ENCODE assay signal across 25 cellular contexts in the genomic region with DNA sequence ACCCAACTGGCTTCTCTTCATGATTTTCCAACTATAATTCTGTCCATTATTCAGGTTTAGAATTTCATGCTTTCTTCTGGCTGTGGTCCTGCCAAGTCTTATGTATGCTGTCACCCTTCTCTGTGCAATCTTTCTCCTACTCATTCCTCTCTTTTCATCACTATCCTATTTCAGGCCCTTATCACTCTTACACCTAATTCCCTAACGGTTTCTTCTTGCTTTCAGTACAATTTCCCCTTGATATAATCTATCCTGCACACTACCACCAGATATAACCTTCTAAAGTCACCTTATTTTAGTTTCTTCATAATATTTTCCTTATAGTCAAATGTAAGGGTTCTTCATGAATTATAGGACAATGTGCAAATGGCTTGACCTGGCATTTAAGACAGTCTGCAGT.
DNase-seq lines count a peak whose midpoint lies in the region; ATAC-seq and TF ChIP-seq lines count a peak whose summit lies in the region.
"Had no signal": no experiment of that assay in that cellular context is flagged by ENCODE, and none has a peak within 500 bp of the region (broad histone marks: within the 10 kb centered on the region; RNA-seq: fewer than 3 reads in every experiment).

No MANE protein-coding gene starts in this region.

- no peak for ATAC-seq in activated CD4-positive, alpha-beta T cell treated with anti-CD3 and anti-CD28 coated beads for 36 hours
- ATAC-seq in psoas muscle, result peak in 2 of 4 donors; percentile 23 to 35
- ATAC-seq: PC-3 had no signal

- no TSS peak for BruUV-seq in Caco-2 (replicated peaks; lab: Mats Ljungman, UMichigan)

- TF ChIP-seq CTCF in Caco-2 (IDR thresholded peaks at IDR 0.05; ENCODE audit: insufficient read depth in 1 of 2, low read depth in 1 of 2, low read length in 1 of 2, severe bottlenecking in 1 of 2, unreplicated experiment in 1 of 2) (no peak), psoas muscle (IDR thresholded peaks at IDR 0.05) (no peak), glutamatergic neuron (IDR thresholded peaks at IDR 0.05; ENCODE audit: partially characterized antibody, unreplicated experiment) (no peak), esophagus muscularis mucosa (IDR thresholded peaks at IDR 0.05) (no peak)

- no peaks in the 10 kb centered on the region for H3K27me3 ChIP-seq in Caco-2 (replicated peaks; ENCODE audit: control insufficient read depth, insufficient read depth, low read length)
- no peaks in the 10 kb centered on the region for H3K27me3 ChIP-seq in psoas muscle (ENCODE audit: insufficient read depth in 3 of 3, low read length in 2 of 3)
- no peaks in the 10 kb centered on the region for H3K27me3 ChIP-seq in esophagus muscularis mucosa
- H3K27me3 ChIP-seq: BE2C had no signal

- H3K4me1 Mint-ChIP-seq in activated CD4-positive, alpha-beta T cell treated with anti-CD3 and anti-CD28 coated beads for 36 hours, result peaks cover 64% of the 10 kb centered on the region
- H3K4me1 Mint-ChIP-seq in Caco-2 (ENCODE audit: low read depth, unreplicated experiment) (peaks cover 44% of the 10 kb centered on the region), glutamatergic neuron (ENCODE audit: low read depth, unreplicated experiment) (no peaks in the 10 kb centered on the region)
- peaks cover 47% of the 10 kb centered on the region for H3K4me1 Mint-ChIP-seq in activated T-helper 2 cell treated with anti-CD3 and anti-CD28 coated beads, Interferon-gamma antibody, Interleukin-2, Interleukin-4, amounts not matched to agents 10 μg/mL and 5 μg/mL and 100 μg/mL, durations not matched to agents 14 hours and 24 hours and 36 hours (ENCODE audit: low read depth)

- H3K4me3 Mint-ChIP-seq in activated CD4-positive, alpha-beta T cell treated with anti-CD3 and anti-CD28 coated beads for 36 hours, result no peak overlapping the region
- H3K4me3 Mint-ChIP-seq in Caco-2 (ENCODE audit: unreplicated experiment) (no peak overlapping the region), glutamatergic neuron (ENCODE audit: unreplicated experiment) (no peak overlapping the region)
- H3K4me3 Mint-ChIP-seq in activated T-helper 2 cell treated with anti-CD3 and anti-CD28 coated beads, Interferon-gamma antibody, Interleukin-2, Interleukin-4, amounts not matched to agents 10 μg/mL and 5 μg/mL and 100 μg/mL, durations not matched to agents 14 hours and 24 hours and 36 hours (ENCODE audit: low read depth), result no peak overlapping the region
- H3K4me3 Mint-ChIP-seq: CD4-positive, CD25-positive, alpha-beta regulatory T cell had no signal

- no peak for TF ChIP-seq POLR2A in esophagus muscularis mucosa (IDR thresholded peaks at IDR 0.05; ENCODE audit: low read depth)

- peaks cover 9% of the 10 kb centered on the region for H3K9me3 Mint-ChIP-seq in activated CD4-positive, alpha-beta T cell treated with anti-CD3 and anti-CD28 coated beads for 36 hours (ENCODE audit: low read depth)
- no peaks in the 10 kb centered on the region for H3K9me3 Mint-ChIP-seq in Caco-2 (ENCODE audit: unreplicated experiment)
- H3K9me3 Mint-ChIP-seq in activated T-helper 2 cell treated with anti-CD3 and anti-CD28 coated beads, Interferon-gamma antibody, Interleukin-2, Interleukin-4, amounts not matched to agents 10 μg/mL and 5 μg/mL and 100 μg/mL, durations not matched to agents 14 hours and 24 hours and 36 hours, result peaks cover 27% of the 10 kb centered on the region
- no peaks in the 10 kb centered on the region for H3K9me3 Mint-ChIP-seq in glutamatergic neuron (ENCODE audit: unreplicated experiment)

- H3K27ac Mint-ChIP-seq in activated CD4-positive, alpha-beta T cell treated with anti-CD3 and anti-CD28 coated beads for 36 hours, result peak overlapping the region; percentile 94
- H3K27ac Mint-ChIP-seq in Caco-2 (ENCODE audit: unreplicated experiment) (peak overlapping the region; percentile 8), glutamatergic neuron (ENCODE audit: unreplicated experiment) (no peak overlapping the region)
- peak overlapping the region; percentile 93 for H3K27ac Mint-ChIP-seq in activated T-helper 2 cell treated with anti-CD3 and anti-CD28 coated beads, Interferon-gamma antibody, Interleukin-2, Interleukin-4, amounts not matched to agents 10 μg/mL and 5 μg/mL and 100 μg/mL, durations not matched to agents 14 hours and 24 hours and 36 hours

- H3K27ac ChIP-seq in psoas muscle (peak overlapping the region; percentile 82), esophagus muscularis mucosa (replicated peaks in 1 of 4) (no peak overlapping the region)
- H3K27ac ChIP-seq: HL-60, KMS-11 had no signal

- DNase-seq in activated CD4-positive, alpha-beta T cell treated with anti-CD3 and anti-CD28 coated beads for 36 hours, result no peak
- no peak for DNase-seq in activated CD4-positive, alpha-beta T cell treated with anti-CD3 and anti-CD28 coated beads for 4 hours
- DNase-seq in Caco-2 (no peak), psoas muscle (no peak), glutamatergic neuron (no peak), NCI-H2227 (lab: John Stamatoyannopoulos, UW; ENCODE audit: unreplicated experiment) (no peak), esophagus muscularis mucosa (ENCODE audit: extremely low spot score) (no peak)
- DNase-seq in activated T-helper 2 cell treated with anti-CD3 and anti-CD28 coated beads, Interferon-gamma antibody, Interleukin-2, Interleukin-4, amounts not matched to agents 10 μg/mL and 5 μg/mL and 100 μg/mL, durations not matched to agents 14 hours and 24 hours and 36 hours (ENCODE audit: low spot score), result no peak
- DNase-seq: 8988T; BE2C; CD4-positive, CD25-positive, alpha-beta regulatory T cell; DMS153; GDM1; H7; MV-4-11; NCI-H1417; NCI-H187; NCI-H2107; NCI-H2227 treated with DMSO at 0.1 percent for 48 hours; NCI-H510A treated with DMSO at 0.1 percent for 48 hours; NCI-H82; PC-3; RPMI8226 had no signal

- POLR2A ChIA-PET in activated CD4-positive, alpha-beta T cell treated with anti-CD3 and anti-CD28 coated beads for 36 hours (lab: Charles Lee), result interaction anchor here (0.7 kb wide), 1 partner anchor 131 kb away, joined by 4 read pairs; no protein-coding TSS in a partner anchor
- POLR2A ChIA-PET in Caco-2 (lab: Charles Lee), result no interaction called here

- no peaks in the 10 kb centered on the region for H3K9me3 ChIP-seq in Caco-2
- H3K9me3 ChIP-seq in psoas muscle, result no peaks in the 10 kb centered on the region
- no peaks in the 10 kb centered on the region for H3K9me3 ChIP-seq in esophagus muscularis mucosa
- H3K9me3 ChIP-seq: BE2C had no signal

- no peaks in the 10 kb centered on the region for H3K27me3 Mint-ChIP-seq in activated CD4-positive, alpha-beta T cell treated with anti-CD3 and anti-CD28 coated beads for 36 hours
- no peaks in the 10 kb centered on the region for H3K27me3 Mint-ChIP-seq in Caco-2 (ENCODE audit: insufficient read depth, unreplicated experiment)
- H3K27me3 Mint-ChIP-seq in activated T-helper 2 cell treated with anti-CD3 and anti-CD28 coated beads, Interferon-gamma antibody, Interleukin-2, Interleukin-4, amounts not matched to agents 10 μg/mL and 5 μg/mL and 100 μg/mL, durations not matched to agents 14 hours and 24 hours and 36 hours (ENCODE audit: low read depth), result no peaks in the 10 kb centered on the region
- peaks cover 2% of the 10 kb centered on the region for H3K27me3 Mint-ChIP-seq in glutamatergic neuron (ENCODE audit: unreplicated experiment)
- H3K27me3 Mint-ChIP-seq: CD4-positive, CD25-positive, alpha-beta regulatory T cell had no signal

- CTCF ChIA-PET in activated CD4-positive, alpha-beta T cell treated with anti-CD3 and anti-CD28 coated beads for 36 hours (lab: Charles Lee), result interaction anchor here (0.7 to 2.7 kb wide), 3 partner anchors 9 to 27 kb away, joined by 3 to 6 read pairs (median 5); no protein-coding TSS in a partner anchor
- CTCF ChIA-PET in Caco-2 (lab: Charles Lee), result no interaction called here

- H3K4me1 ChIP-seq in Caco-2 (peaks cover 25% of the 10 kb centered on the region), psoas muscle (peaks cover 36% of the 10 kb centered on the region), esophagus muscularis mucosa (peaks cover 5 to 21% (median 12%) of the 10 kb centered on the region in 4 donors)

- no peak for TF ChIP-seq EP300 in esophagus muscularis mucosa (IDR thresholded peaks at IDR 0.05)

- H3K36me3 ChIP-seq in Caco-2 (ENCODE audit: control insufficient read depth, insufficient read depth, low read length) (no peaks in the 10 kb centered on the region; the same call in 1 of the 2 replicates), psoas muscle (ENCODE audit: insufficient read depth in 1 of 2, low read depth in 1 of 2) (peaks cover 0 to 17% of the 10 kb centered on the region in 2 donors), esophagus muscularis mucosa (no peaks in the 10 kb centered on the region)

- WGBS in psoas muscle, 3 donors, result 33 to 53% (median 35%) methylated on average over 1 of the region's 1 CpG
- 80% methylated on average over 1 of the region's 1 CpG for WGBS in esophagus muscularis mucosa

- peaks cover 76% of the 10 kb centered on the region for H3K36me3 Mint-ChIP-seq in activated CD4-positive, alpha-beta T cell treated with anti-CD3 and anti-CD28 coated beads for 36 hours (ENCODE audit: low read depth)
- H3K36me3 Mint-ChIP-seq in Caco-2 (ENCODE audit: insufficient read depth, unreplicated experiment), result peaks cover 99% of the 10 kb centered on the region
- peaks cover 86% of the 10 kb centered on the region for H3K36me3 Mint-ChIP-seq in activated T-helper 2 cell treated with anti-CD3 and anti-CD28 coated beads, Interferon-gamma antibody, Interleukin-2, Interleukin-4, amounts not matched to agents 10 μg/mL and 5 μg/mL and 100 μg/mL, durations not matched to agents 14 hours and 24 hours and 36 hours (ENCODE audit: low read depth)
- no peaks in the 10 kb centered on the region for H3K36me3 Mint-ChIP-seq in glutamatergic neuron (ENCODE audit: unreplicated experiment)

- intact Hi-C loops in activated CD4-positive, alpha-beta T cell treated with anti-CD3 and anti-CD28 coated beads for 36 hours (cut with DNase I, micrococcal nuclease), result no loop called here
- intact Hi-C loops in Caco-2 (cut with micrococcal nuclease; ENCODE audit: unreplicated experiment) (no loop called here), psoas muscle (cut with DNase I) (no loop called here), esophagus muscularis mucosa (cut with DNase I) (no loop called here)
- intact Hi-C loops in activated T-helper 2 cell treated with anti-CD3 and anti-CD28 coated beads, Interferon-gamma antibody, Interleukin-2, Interleukin-4, amounts not matched to agents 10 μg/mL and 5 μg/mL and 100 μg/mL, durations not matched to agents 14 hours and 24 hours and 36 hours (cut with micrococcal nuclease), result no loop called here

- H3K4me3 ChIP-seq in Caco-2 (ENCODE audit: low read depth, low read length) (no peak overlapping the region), psoas muscle (peak overlapping the region; percentile 8), esophagus muscularis mucosa (no peak overlapping the region)
